Comparison of ENCODE assay signal across 8 cellular contexts in the genomic region with DNA sequence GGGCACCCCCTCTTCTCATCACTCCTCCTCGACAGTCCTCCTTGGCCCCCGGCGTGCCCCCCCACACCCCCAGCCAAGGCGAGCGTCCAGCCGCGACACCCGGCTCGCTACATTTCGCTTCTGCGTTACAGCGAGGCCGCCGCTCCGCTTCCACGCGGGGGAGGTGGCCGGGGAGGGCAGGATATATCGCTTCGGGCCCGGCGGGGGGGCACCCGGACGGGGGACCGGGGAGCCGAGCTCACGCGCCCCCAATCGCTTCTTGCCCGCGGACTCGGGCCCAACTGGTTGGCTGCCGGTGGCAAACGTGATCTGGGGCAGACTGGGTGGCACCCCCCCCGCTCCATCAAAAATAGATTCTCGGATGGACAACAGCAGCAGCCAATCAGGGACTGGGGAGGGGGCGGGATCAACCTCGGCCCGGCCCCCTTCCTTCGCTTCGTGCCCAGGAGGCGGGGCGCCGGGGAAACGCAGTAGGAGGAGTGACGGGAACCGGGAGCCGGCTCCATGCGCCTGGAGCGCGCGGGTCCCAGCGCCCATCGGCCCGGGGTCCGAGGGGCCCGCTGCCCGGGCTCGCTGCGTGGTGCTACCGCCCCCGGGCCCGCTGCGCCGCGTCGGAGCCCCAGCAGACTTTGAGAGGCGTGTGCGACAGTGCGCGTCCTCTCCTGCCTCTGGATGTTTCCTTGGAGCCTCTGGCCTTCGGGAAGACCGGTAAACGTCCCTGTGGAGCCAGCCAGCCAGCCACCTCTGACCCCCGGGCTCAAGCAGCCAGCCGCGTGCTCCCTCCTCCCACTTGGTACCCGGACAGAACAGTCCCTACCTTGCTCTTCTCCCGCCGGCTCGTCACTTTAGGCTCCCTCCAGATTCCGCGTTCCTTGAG. TPM values are rescaled to one million over a fixed set of nuclear protein-coding genes. Genes with fewer than 3 reads are reported as not detected.
DNase-seq lines count a peak whose midpoint lies in the region; ATAC-seq and TF ChIP-seq lines count a peak whose summit lies in the region.

A gene (minus strand): TSS at position 321 of the 877 bp plus-strand sequence. CDS start 2,757 bp downstream, outside the sequence.

- H3K9me3 ChIP-seq in adipocyte (ENCODE audit: control insufficient read depth, low read length): no peaks in the 10 kb centered on the region
- H3K9me3 ChIP-seq in parathyroid adenoma (ENCODE audit: control insufficient read depth, low read length): no peaks in the 10 kb centered on the region
- no peaks in the 10 kb centered on the region for H3K9me3 ChIP-seq in tibial artery

- H3K79me2 ChIP-seq in parathyroid adenoma: no peaks in the 10 kb centered on the region

- peak within 1 kb of the TSS; percentile 87 for H3K9ac ChIP-seq in adipocyte (ENCODE audit: low read length)
- peak within 1 kb of the TSS; percentile 67 for H3K9ac ChIP-seq in parathyroid adenoma

- H3K36me3 ChIP-seq in adipocyte (ENCODE audit: control insufficient read depth, insufficient read depth, low read length, severe bottlenecking): peaks cover 20% of the 10 kb centered on the region
- H3K36me3 ChIP-seq in parathyroid adenoma (ENCODE audit: control insufficient read depth, insufficient read depth, low read length): no peaks in the 10 kb centered on the region
- H3K36me3 ChIP-seq in tibial artery: peaks cover 0 to 17% (median 15%) of the 10 kb centered on the region in 3 donors

- intact Hi-C loops in Right ventricle myocardium superior (cut with DNase I) (loop anchor here (5.0 kb wide), 2 partner anchors 104 to 164 kb away; no protein-coding TSS in a partner anchor), tibial artery (cut with DNase I; ENCODE audit: low total_unique reads) (loop anchor here (10.0 kb wide), 1 partner anchor 58 kb away; a partner anchor contains a TSS)

- H2AFZ ChIP-seq in parathyroid adenoma: peak within 1 kb of the TSS; percentile 92

- TF ChIP-seq CTCF in GM12864 (IDR thresholded peaks at IDR 0.05; ENCODE audit: low read depth, low read length, missing control alignments) (no peak), parathyroid adenoma (IDR thresholded peaks at IDR 0.05) (no peak), tibial artery (IDR thresholded peaks at IDR 0.05) (peak in 1 of 2 experiments; percentile 8)

- peak within 1 kb of the TSS; percentile 58 for H3K4me3 ChIP-seq in GM12864 (ENCODE audit: low read depth, low read length)
- H3K4me3 ChIP-seq in adipocyte (ENCODE audit: low read length): peak within 1 kb of the TSS; percentile 93
- peak within 1 kb of the TSS; percentile 90 for H3K4me3 ChIP-seq in parathyroid adenoma (ENCODE audit: low read depth, low read length)
- peak within 1 kb of the TSS; percentile 93 to 97 for H3K4me3 ChIP-seq in tibial artery

- H3K27ac ChIP-seq in parathyroid adenoma (peak within 1 kb of the TSS; percentile 69), tibial artery (peak within 1 kb of the TSS; percentile 91 to 93)

- peaks cover 38% of the 10 kb centered on the region for H3K4me1 ChIP-seq in adipocyte (ENCODE audit: control insufficient read depth, insufficient read depth, low read length)
- H3K4me1 ChIP-seq in parathyroid adenoma: peaks cover 6% of the 10 kb centered on the region
- H3K4me1 ChIP-seq in tibial artery: peaks cover 0 to 51% (median 39%) of the 10 kb centered on the region in 4 donors

- DNase-seq in GM12864 (ENCODE audit: low read depth) (peak; percentile 41), NCI-H1694 (lab: John Stamatoyannopoulos, UW) (peak; percentile 87), T-helper 1 cell (peak; percentile 88 to 92 (median 91)), adipocyte (ENCODE audit: low read depth) (peak; percentile 97), Right ventricle myocardium superior (peak; percentile 94), tibial artery (peak; percentile 96 to 98)

- H3K27me3 ChIP-seq in adipocyte (replicated peaks; ENCODE audit: control insufficient read depth, insufficient read depth, low read length) (no peaks in the 10 kb centered on the region), parathyroid adenoma (ENCODE audit: control insufficient read depth, insufficient read depth, low read length) (no peaks in the 10 kb centered on the region), tibial artery (no peaks in the 10 kb centered on the region)

- ATAC-seq in HG02870 (IDR thresholded peaks at IDR 0.05; ENCODE audit: unreplicated experiment): peak; percentile 75
- ATAC-seq in Right ventricle myocardium superior (ENCODE audit: poor library complexity): peak; percentile 92

- peak within 1 kb of the TSS; percentile 98 for H3K4me2 ChIP-seq in parathyroid adenoma (ENCODE audit: low read length)

RNA-seq across cellular contexts. Expression of the gene that starts here (rescaled TPM):
- total RNA-seq in Right ventricle myocardium superior: 465 TPM

Comparison
In these comparisons a context has a peak if more than half of its experiments do, and no peak if none do; other contexts are left out.
1. Peak in every context shown above with its lines: DNase-seq, ATAC-seq, H3K4me3 ChIP-seq and H3K27ac ChIP-seq.
2. DNase-seq: peak in every context shown above with its lines; median percentile 97 in adipocyte; 97 in tibial artery; 94 in Right ventricle myocardium superior; 91 in T-helper 1 cell; 87 in NCI-H1694; 41 in GM12864.